Comparison of ENCODE assay signal across 20 cellular contexts in the genomic region with DNA sequence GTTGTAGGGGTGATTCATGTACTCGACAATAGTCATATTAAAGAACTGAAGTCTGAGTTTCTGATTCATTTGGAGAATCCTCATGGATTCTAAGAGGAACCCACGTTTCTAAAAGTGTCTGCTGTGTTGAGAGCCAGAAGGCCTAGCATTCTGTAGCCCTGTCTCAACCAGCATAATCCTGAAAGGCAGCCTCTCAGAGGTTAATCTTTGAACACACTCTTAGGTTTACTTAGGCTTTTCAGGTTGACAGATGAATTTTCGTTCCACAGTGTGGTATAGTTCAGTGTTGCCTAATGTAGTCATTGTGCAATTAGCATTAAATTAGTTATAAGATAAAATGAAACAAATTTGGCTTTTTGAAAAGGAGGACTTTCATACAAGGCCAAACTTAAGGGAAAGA. TPM values are rescaled to one million over a fixed set of nuclear protein-coding genes. Genes with fewer than 3 reads are reported as not detected.
"Had no signal": no experiment of that assay in that cellular context is flagged by ENCODE, and none has a peak within 500 bp of the region (broad histone marks: within the 10 kb centered on the region; RNA-seq: fewer than 3 reads in every experiment).

No MANE protein-coding gene starts in this region.

- H3K27me3 ChIP-seq: pancreas, suprapubic skin, thyroid gland, uterus had no signal

- H3K4me3 Mint-ChIP-seq: naive thymus-derived CD8-positive, alpha-beta T cell; type B pancreatic cell had no signal

- H3K9me3 ChIP-seq: heart left ventricle, mucosa of descending colon, pancreas, suprapubic skin, thyroid gland, uterus had no signal

- H3K4me2 ChIP-seq: smooth muscle cell had no signal

- H3K27ac ChIP-seq: dorsolateral prefrontal cortex, heart left ventricle, pancreas, suprapubic skin, thyroid gland, uterus had no signal

- DNase-seq: cortex of kidney; dorsolateral prefrontal cortex; effector CD8-positive, alpha-beta T cell; heart left ventricle; hypothalamus; kidney glomerular epithelial cell; mucosa of descending colon; naive thymus-derived CD8-positive, alpha-beta T cell; pancreas; right cardiac atrium; stimulated activated CD4-positive, alpha-beta T cell treated with anti-CD3 and anti-CD28 coated beads, Interleukin-2, amount 100 ng/mL, for 48 hours; stimulated activated naive CD4-positive, alpha-beta T cell treated with Interleukin-2 at 50 U/mL for 16 hours; thyroid gland; uterus had no signal

- H3K27ac Mint-ChIP-seq: naive thymus-derived CD8-positive, alpha-beta T cell; progenitor cell of endocrine pancreas; type B pancreatic cell had no signal

- H3K4me3 ChIP-seq: dorsolateral prefrontal cortex, heart left ventricle, mucosa of descending colon, pancreas, smooth muscle cell, suprapubic skin, thyroid gland, uterus had no signal

- H3K36me3 ChIP-seq: heart left ventricle, pancreas, suprapubic skin, thyroid gland, uterus had no signal

- H3K4me1 Mint-ChIP-seq: naive thymus-derived CD8-positive, alpha-beta T cell had no signal

- H3K9me3 Mint-ChIP-seq: naive thymus-derived CD8-positive, alpha-beta T cell; type B pancreatic cell had no signal

- H3K4me1 ChIP-seq: heart left ventricle, pancreas, suprapubic skin, thyroid gland, uterus had no signal

- ATAC-seq: heart left ventricle; mucosa of descending colon; naive thymus-derived CD8-positive, alpha-beta T cell; pancreas; right cardiac atrium had no signal

- H3K36me3 Mint-ChIP-seq: type B pancreatic cell had no signal

RNA-seq across cellular contexts. Expression of a gene that starts 41.9 kb away (rescaled TPM):
- total RNA-seq: fibroblast of lung; glomerular endothelial cell; naive thymus-derived CD8-positive, alpha-beta T cell; progenitor cell of endocrine pancreas; right cardiac atrium; smooth muscle cell; thyroid gland had no signal
- polyA plus RNA-seq: fibroblast of lung; naive thymus-derived CD8-positive, alpha-beta T cell; right cardiac atrium; smooth muscle cell had no signal
